15 cellular contexts compared by ENCODE assay signal in genomic region chr22:33327348-33327860, GRCh38.
"Had no signal": no experiment of that assay in that cellular context is flagged by ENCODE, and none has a peak within 500 bp of the region (broad histone marks: within the 10 kb centered on the region; RNA-seq: fewer than 3 reads in every experiment).

No MANE protein-coding gene starts in this region.

- H3K4me1 ChIP-seq: gastrocnemius medialis, lower lobe of right lung, tibial artery, uterus had no signal

- H3K36me3 Mint-ChIP-seq: naive thymus-derived CD8-positive, alpha-beta T cell had no signal

- H3K27ac Mint-ChIP-seq: naive thymus-derived CD8-positive, alpha-beta T cell; stimulated activated naive CD8-positive, alpha-beta T cell treated with anti-CD3 and anti-CD28 coated beads, Interleukin-15, Interleukin-2, amounts not matched to agents 100 ng/mL and 50 ng/mL, for 24 hours had no signal

- H3K4me3 Mint-ChIP-seq: naive thymus-derived CD8-positive, alpha-beta T cell; stimulated activated naive CD8-positive, alpha-beta T cell treated with anti-CD3 and anti-CD28 coated beads, Interleukin-15, Interleukin-2, amounts not matched to agents 100 ng/mL and 50 ng/mL, for 24 hours had no signal

- DNase-seq: effector memory CD4-positive, alpha-beta T cell; gastrocnemius medialis; glutamatergic neuron; islet precursor cell; lower lobe of right lung; mesendoderm; naive thymus-derived CD8-positive, alpha-beta T cell; small intestine; stimulated activated CD4-positive, alpha-beta T cell treated with anti-CD3 and anti-CD28 coated beads, Interleukin-2, amount 100 ng/mL, for 48 hours; tibial artery; upper lobe of left lung; uterus had no signal

- H3K36me3 ChIP-seq: gastrocnemius medialis, lower lobe of right lung, neutrophil, upper lobe of left lung, uterus had no signal

- H3K27ac ChIP-seq: gastrocnemius medialis, lower lobe of right lung, neutrophil, right atrium auricular region, tibial artery, upper lobe of left lung, uterus had no signal

- H3K27me3 ChIP-seq: gastrocnemius medialis, neutrophil, right atrium auricular region, tibial artery, upper lobe of left lung, uterus had no signal

- H3K4me3 ChIP-seq: gastrocnemius medialis, lower lobe of right lung, right atrium auricular region, tibial artery, upper lobe of left lung, uterus had no signal

- H3K9me3 ChIP-seq: gastrocnemius medialis, lower lobe of right lung, neutrophil, right atrium auricular region, tibial artery, upper lobe of left lung, uterus had no signal
